Comparison of ENCODE assay signal across 20 cellular contexts in genomic region chr2:34288016-34288415, GRCh38.
DNase-seq lines count a peak whose midpoint lies in the region; ATAC-seq and TF ChIP-seq lines count a peak whose summit lies in the region.
"Had no signal": no experiment of that assay in that cellular context is flagged by ENCODE, and none has a peak within 500 bp of the region (broad histone marks: within the 10 kb centered on the region; RNA-seq: fewer than 3 reads in every experiment).

No MANE protein-coding gene starts in this region.

- no peak for ATAC-seq in GM19452 (IDR thresholded peaks at IDR 0.05; ENCODE audit: unreplicated experiment)
- ATAC-seq: CD8-positive, alpha-beta T cell; GM12878 had no signal

- no peak overlapping the region for H3K4me3 ChIP-seq in astrocyte of the cerebellum (ENCODE audit: low read depth, low read length)
- H3K4me3 ChIP-seq: BLaER1 treated with 17β-estradiol and CSF1 and Interleukin-3, amounts not matched to agents 10 nM and 100 nM; GM12878 had no signal

- TF ChIP-seq CTCF in astrocyte of the cerebellum (IDR thresholded peaks at IDR 0.05; ENCODE audit: low read depth, low read length, missing control alignments), result no peak

- DNase-seq in HT1080 (ENCODE audit: low read depth) (peak; percentile 8), astrocyte of the cerebellum (ENCODE audit: low read depth) (peak; percentile 24), renal cortical epithelial cell (ENCODE audit: low read depth) (peak; percentile 27), Ammon's horn (ENCODE audit: low spot score) (no peak)
- DNase-seq in activated CD4-positive, alpha-beta T cell treated with anti-CD3 and anti-CD28 coated beads, Interleukin-2, amount 50 U/mL, for 1 hour, result no peak
- DNase-seq: 8988T; ACHN; CD4-positive, alpha-beta T cell; CD8-positive, alpha-beta T cell; COR-L47; DMS 273 treated with DMSO at 0.1 percent for 48 hours; DMS153; DMS53; DMS79; DND-41; EL; GDM1 had no signal

- in situ Hi-C loops in astrocyte of the cerebellum (cut with HindIII; ENCODE audit: low sequenced_read_pairs), result no loop called here

Comparison
In these comparisons a context has a peak if more than half of its experiments do, and no peak if none do; other contexts are left out.
1. DNase-seq: peak in HT1080 (single experiment), astrocyte of the cerebellum (single experiment) and renal cortical epithelial cell (single experiment); none in activated CD4-positive, alpha-beta T cell treated with anti-CD3 and anti-CD28 coated beads, Interleukin-2, amount 50 U/mL, for 1 hour (single experiment) and Ammon's horn (single experiment).